ENCODE assay signal across 13 cellular contexts in the genomic region with DNA sequence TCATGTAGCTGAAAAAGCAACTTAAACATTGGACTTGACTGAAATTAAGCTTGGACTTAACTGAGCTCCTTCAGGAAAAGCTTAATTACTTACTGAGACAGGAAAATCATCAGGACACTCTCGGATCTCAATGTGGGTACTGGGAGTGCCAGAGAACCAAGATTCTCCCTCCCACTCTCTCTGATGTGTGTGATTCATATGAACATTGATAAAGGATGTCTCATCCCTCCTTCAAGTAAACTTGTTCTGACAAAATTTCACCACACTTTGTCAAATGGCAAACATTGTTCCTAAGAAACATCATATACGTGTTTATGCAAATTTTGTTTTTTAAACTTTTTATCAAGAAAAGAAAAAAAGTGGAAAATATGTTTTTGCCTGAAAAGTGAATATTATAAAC. TPM values are rescaled to one million over a fixed set of nuclear protein-coding genes. Genes with fewer than 3 reads are reported as not detected.
DNase-seq lines count a peak whose midpoint lies in the region; ATAC-seq lines count a peak whose summit lies in the region.
"Had no signal": no experiment of that assay in that cellular context is flagged by ENCODE, and none has a peak within 500 bp of the region (broad histone marks: within the 10 kb centered on the region; RNA-seq: fewer than 3 reads in every experiment).

No MANE protein-coding gene starts in this region.

- no peak for DNase-seq in activated T-cell treated with anti-CD3 and anti-CD28 coated beads, Interleukin-2, amount 50 U/mL, for 24 hours
- DNase-seq in activated T-cell treated with anti-CD3 and anti-CD28 coated beads for 4 hours (no peak), T-cell (no peak), epithelial cell of prostate (ENCODE audit: low read depth, low spot score) (peak; percentile 57), NCI-H82 (lab: John Stamatoyannopoulos, UW) (no peak), NCI-H1048 (lab: John Stamatoyannopoulos, UW) (no peak)
- DNase-seq in stimulated activated effector memory CD8-positive, alpha-beta T cell treated with anti-CD3 and anti-CD28 coated beads, Interleukin-12 subunit alpha, Interleukin-12 subunit beta, amount 100 ng/mL, for 72 hours (ENCODE audit: low spot score in 2 of 2): no peak
- DNase-seq: KBM-7, NCI-H2171 treated with DMSO at 0.1 percent for 48 hours, WERI-Rb-1 had no signal

- H3K4me3 Mint-ChIP-seq in activated T-cell treated with anti-CD3 and anti-CD28 coated beads, Interleukin-2, amount 50 U/mL, for 24 hours: peak overlapping the region; percentile 94
- H3K4me3 Mint-ChIP-seq in T-cell: peak overlapping the region; percentile 97 to 100 (median 99)
- peak overlapping the region; percentile 98 for H3K4me3 Mint-ChIP-seq in stimulated activated effector memory CD8-positive, alpha-beta T cell treated with anti-CD3 and anti-CD28 coated beads, Interleukin-12 subunit alpha, Interleukin-12 subunit beta, amount 100 ng/mL, for 72 hours
- H3K4me3 Mint-ChIP-seq: nephron had no signal

- peak overlapping the region; percentile 91 for H3K27ac Mint-ChIP-seq in activated T-cell treated with anti-CD3 and anti-CD28 coated beads, Interleukin-2, amount 50 U/mL, for 24 hours
- peak overlapping the region; percentile 99 for H3K27ac Mint-ChIP-seq in T-cell
- peak overlapping the region; percentile 0 for H3K27ac Mint-ChIP-seq in stimulated activated effector memory CD8-positive, alpha-beta T cell treated with anti-CD3 and anti-CD28 coated beads, Interleukin-12 subunit alpha, Interleukin-12 subunit beta, amount 100 ng/mL, for 72 hours
- H3K27ac Mint-ChIP-seq: nephron had no signal

- POLR2A ChIA-PET in T-cell (lab: Charles Lee): interaction anchor here (0.5 to 1.4 kb wide), 5 partner anchors 24 to 298 kb away, joined by 3 to 5 read pairs (median 4); no protein-coding TSS in a partner anchor

- CTCF ChIA-PET in T-cell (lab: Charles Lee): interaction anchor here in 1 of 2 donors (0.6 to 1.2 kb wide), 4 partner anchors 11 to 1310 kb away, joined by 4 to 5 read pairs (median 4); no protein-coding TSS in a partner anchor

- H3K36me3 Mint-ChIP-seq in activated T-cell treated with anti-CD3 and anti-CD28 coated beads, Interleukin-2, amount 50 U/mL, for 24 hours (ENCODE audit: low read depth): peaks cover 7% of the 10 kb centered on the region
- peaks cover 16% of the 10 kb centered on the region for H3K36me3 Mint-ChIP-seq in T-cell
- H3K36me3 Mint-ChIP-seq in stimulated activated effector memory CD8-positive, alpha-beta T cell treated with anti-CD3 and anti-CD28 coated beads, Interleukin-12 subunit alpha, Interleukin-12 subunit beta, amount 100 ng/mL, for 72 hours: peaks cover 11% of the 10 kb centered on the region

- no peaks in the 10 kb centered on the region for H3K27me3 Mint-ChIP-seq in activated T-cell treated with anti-CD3 and anti-CD28 coated beads, Interleukin-2, amount 50 U/mL, for 24 hours
- H3K27me3 Mint-ChIP-seq in T-cell: no peaks in the 10 kb centered on the region

- H3K27ac ChIP-seq in epithelial cell of prostate: peak overlapping the region; percentile 49
- H3K27ac ChIP-seq: WERI-Rb-1 had no signal

- no peaks in the 10 kb centered on the region for H3K9me3 Mint-ChIP-seq in activated T-cell treated with anti-CD3 and anti-CD28 coated beads, Interleukin-2, amount 50 U/mL, for 24 hours
- H3K9me3 Mint-ChIP-seq in T-cell: no peaks in the 10 kb centered on the region
- H3K9me3 Mint-ChIP-seq in stimulated activated effector memory CD8-positive, alpha-beta T cell treated with anti-CD3 and anti-CD28 coated beads, Interleukin-12 subunit alpha, Interleukin-12 subunit beta, amount 100 ng/mL, for 72 hours: no peaks in the 10 kb centered on the region
- H3K9me3 Mint-ChIP-seq: nephron had no signal

- H3K4me1 Mint-ChIP-seq in activated T-cell treated with anti-CD3 and anti-CD28 coated beads, Interleukin-2, amount 50 U/mL, for 24 hours (ENCODE audit: low read depth): peaks cover 75% of the 10 kb centered on the region
- H3K4me1 Mint-ChIP-seq in T-cell: peaks cover 61 to 65% (median 64%) of the 10 kb centered on the region in 3 donors
- H3K4me1 Mint-ChIP-seq in stimulated activated effector memory CD8-positive, alpha-beta T cell treated with anti-CD3 and anti-CD28 coated beads, Interleukin-12 subunit alpha, Interleukin-12 subunit beta, amount 100 ng/mL, for 72 hours: peaks cover 73% of the 10 kb centered on the region

- ATAC-seq in T-cell (replicated peaks in 1 of 4) (no peak), GM21528 (IDR thresholded peaks at IDR 0.05; ENCODE audit: low FRiP score, unreplicated experiment) (no peak)
- peak; percentile 41 for ATAC-seq in stimulated activated effector memory CD8-positive, alpha-beta T cell treated with anti-CD3 and anti-CD28 coated beads, Interleukin-12 subunit alpha, Interleukin-12 subunit beta, amount 100 ng/mL, for 72 hours

RNA-seq across cellular contexts. Expression of a gene that starts 4.1 kb away (rescaled TPM):
- 100 to 1,000 TPM; 132 to 195 (median 164) TPM for total RNA-seq in T-cell

RNA-seq across cellular contexts. Expression of a gene that starts 44.6 kb away (rescaled TPM):
- not detected for total RNA-seq in T-cell
- total RNA-seq: G401 had no signal

Comparison
In these comparisons a context has a peak if more than half of its experiments do, and no peak if none do; other contexts are left out.
1. H3K27ac Mint-ChIP-seq: peak in every context shown above with its lines; median percentile 99 in T-cell; 91 in activated T-cell treated with anti-CD3 and anti-CD28 coated beads, Interleukin-2, amount 50 U/mL, for 24 hours; 0 in stimulated activated effector memory CD8-positive, alpha-beta T cell treated with anti-CD3 and anti-CD28 coated beads, Interleukin-12 subunit alpha, Interleukin-12 subunit beta, amount 100 ng/mL, for 72 hours.